8 cellular contexts compared by ENCODE assay signal in genomic region chr5:163505475-163506457, GRCh38. TPM values are rescaled to one million over a fixed set of nuclear protein-coding genes. Genes with fewer than 3 reads are reported as not detected.
DNase-seq lines count a peak whose midpoint lies in the region; ATAC-seq and TF ChIP-seq lines count a peak whose summit lies in the region.

MAT2B (plus strand) TSS chr5:163505619; CDS start chr5:163505687, 68 bp downstream.

- H3K4me1 ChIP-seq in adrenal gland (replicated peaks in 1 of 2) = peaks cover 24 to 64% of the 10 kb centered on the region in 2 donors
- H3K4me1 ChIP-seq in heart left ventricle = peaks cover 11 to 63% (median 47%) of the 10 kb centered on the region in 12 donors
- peaks cover 33% of the 10 kb centered on the region for H3K4me1 ChIP-seq in upper lobe of right lung

- TF ChIP-seq POLR2A in adrenal gland (IDR thresholded peaks at IDR 0.05) (peak; percentile 85 to 98), heart left ventricle (IDR thresholded peaks at IDR 0.05) (peak; percentile 14 to 90)

- H3K27ac ChIP-seq in adrenal gland (peak within 1 kb of the TSS; percentile 64 to 100 (median 98)), heart left ventricle (peak within 1 kb of the TSS; percentile 89 to 99 (median 96)), upper lobe of right lung (peak within 1 kb of the TSS; percentile 99)

- in situ Hi-C loops in GM13976 (cut with MboI; ENCODE audit: low sequenced_read_pairs, unreplicated experiment) = no loop called here

- H3K36me3 ChIP-seq in adrenal gland (replicated peaks in 1 of 2) = no peaks in the 10 kb centered on the region
- H3K36me3 ChIP-seq in heart left ventricle = no peaks in the 10 kb centered on the region
- no peaks in the 10 kb centered on the region for H3K36me3 ChIP-seq in upper lobe of right lung

- H3K9me3 ChIP-seq in adrenal gland (replicated peaks in 1 of 3) = no peaks in the 10 kb centered on the region
- H3K9me3 ChIP-seq in heart left ventricle = no peaks in the 10 kb centered on the region
- no peaks in the 10 kb centered on the region for H3K9me3 ChIP-seq in upper lobe of right lung

- TF ChIP-seq CTCF in GM13976 (IDR thresholded peaks at IDR 0.05; ENCODE audit: borderline replicate concordance, control extremely low read depth, extremely low read depth, insufficient read depth, missing control alignments) (peak; percentile 53), adrenal gland (IDR thresholded peaks at IDR 0.05) (peak; percentile 10 to 49 (median 26)), heart left ventricle (IDR thresholded peaks at IDR 0.05) (peak; percentile 33 to 75 (median 55)), upper lobe of right lung (IDR thresholded peaks at IDR 0.05) (peak; percentile 55)

- ATAC-seq in HG02870 (IDR thresholded peaks at IDR 0.05; ENCODE audit: unreplicated experiment) (peak; percentile 84), heart left ventricle (peak; percentile 97 to 98 (median 98)), upper lobe of right lung (peak; percentile 97)

- peak; percentile 95 for DNase-seq in GM13976 (ENCODE audit: low spot score)
- peak; percentile 90 for DNase-seq in NCI-H146 (lab: John Stamatoyannopoulos, UW)
- DNase-seq in T-helper 1 cell = peak; percentile 90 to 98 (median 92)
- peak; percentile 94 to 96 (median 95) for DNase-seq in adrenal gland
- peak; percentile 97 to 98 (median 97) for DNase-seq in heart left ventricle
- DNase-seq in posterior vena cava (ENCODE audit: low spot score) = peak; percentile 99
- DNase-seq in upper lobe of right lung = peak; percentile 98

- H3K4me3 ChIP-seq in adrenal gland = peak within 1 kb of the TSS; percentile 50 to 95 (median 88)
- H3K4me3 ChIP-seq in heart left ventricle = peak within 1 kb of the TSS; percentile 18 to 90 (median 77)
- H3K4me3 ChIP-seq in upper lobe of right lung = peak within 1 kb of the TSS; percentile 74

- H3K27me3 ChIP-seq in adrenal gland (no peaks in the 10 kb centered on the region), heart left ventricle (no peaks in the 10 kb centered on the region), upper lobe of right lung (no peaks in the 10 kb centered on the region)

- 0 to 3% (median 0%) methylated on average over 38 to 68 of the region's 68 CpGs for WGBS in adrenal gland, 4 donors
- WGBS in heart left ventricle, 4 donors = 0 to 1% (median 0%) methylated on average over 64 to 68 of the region's 68 CpGs

- intact Hi-C loops in adrenal gland (cut with DNase I) = loop anchor here in 1 of 2 donors (5.0 kb wide), 1 partner anchor 43 kb away; the partner anchor contains the start of genes HMMR and NUDCD2
- intact Hi-C loops in heart left ventricle (cut with DNase I) = loop anchor here in 4 of 10 donors (1.0 to 5.0 kb wide), 4 partner anchors 43 to 68 kb away; partner anchors contain the start of genes HMMR (in 3 of the 4), NUDCD2 (in 3 of the 4) and CCNG1 (in 1 of the 4)
- intact Hi-C loops in posterior vena cava (cut with DNase I) = no loop called here
- intact Hi-C loops in upper lobe of right lung (cut with DNase I) = no loop called here

RNA-seq across cellular contexts. Expression of gene MAT2B, which starts in this region (rescaled TPM):
- total RNA-seq in adrenal gland (10 to 100 TPM; 43.5 to 83.7 (median 57.5) TPM), heart left ventricle (10 to 100 TPM; 46.3 to 61.6 (median 59.3) TPM), posterior vena cava (10 to 100 TPM; 34.7 to 37.6 TPM), upper lobe of right lung (61.7 TPM)
- polyA plus RNA-seq in adrenal gland (10 to 100 TPM; 20.9 to 64.9 (median 21.9) TPM), heart left ventricle (10 to 100 TPM; 33.8 to 53.4 TPM)

Comparison
In these comparisons a context has a peak if more than half of its experiments do, and no peak if none do; other contexts are left out.
1. Peak in every context shown above with its lines: DNase-seq, ATAC-seq, H3K4me3 ChIP-seq and H3K27ac ChIP-seq.